Comparison of ENCODE assay signal across 8 cellular contexts in genomic region chr15:81323944-81324881, GRCh38. TPM values are rescaled to one million over a fixed set of nuclear protein-coding genes. Genes with fewer than 3 reads are reported as not detected.
DNase-seq lines count a peak whose midpoint lies in the region; ATAC-seq, FAIRE-seq and TF ChIP-seq lines count a peak whose summit lies in the region.

A gene with protein sequence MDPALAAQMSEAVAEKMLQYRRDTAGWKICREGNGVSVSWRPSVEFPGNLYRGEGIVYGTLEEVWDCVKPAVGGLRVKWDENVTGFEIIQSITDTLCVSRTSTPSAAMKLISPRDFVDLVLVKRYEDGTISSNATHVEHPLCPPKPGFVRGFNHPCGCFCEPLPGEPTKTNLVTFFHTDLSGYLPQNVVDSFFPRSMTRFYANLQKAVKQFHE (minus strand): TSS chr15:81324141. CDS start chr15:81324099, 42 bp downstream.

- DNase-seq in GM12892 (ENCODE audit: insufficient read length) (peak; percentile 97), NCI-H1436 (lab: John Stamatoyannopoulos, UW) (peak; percentile 94), T follicular helper cell (ENCODE audit: low read depth) (peak; percentile 92), amniotic epithelial cell (ENCODE audit: low read depth) (peak; percentile 93), left cardiac atrium (peak; percentile 100), posterior vena cava (ENCODE audit: low spot score) (peak; percentile 100), ureter (ENCODE audit: low spot score) (peak; percentile 99)

- ATAC-seq in HG02840 (IDR thresholded peaks at IDR 0.05; ENCODE audit: low FRiP score, unreplicated experiment), result peak; percentile 98
- peak; percentile 100 for ATAC-seq in left cardiac atrium

- peak; percentile 93 for TF ChIP-seq POLR2A in GM12892 (IDR thresholded peaks at IDR 0.05; ENCODE audit: low read depth, low read length)

- intact Hi-C loops in left cardiac atrium (cut with DNase I) (no loop called here), posterior vena cava (cut with DNase I) (no loop called here)

- peak; percentile 67 for FAIRE-seq in GM12892 (lab: Jason Lieb, UNC)

RNA-seq across cellular contexts. Expression of the gene that starts here (rescaled TPM):
- 4.0 TPM for polyA plus RNA-seq in GM12892 (2012; ENCODE audit: missing spikeins)
- 1 to 10 TPM; 2.0 to 5.7 TPM for total RNA-seq in left cardiac atrium
- total RNA-seq in posterior vena cava, result 1 to 10 TPM; 3.9 to 5.9 TPM
- 17.5 TPM for total RNA-seq in ureter

Comparison
In these comparisons a context has a peak if more than half of its experiments do, and no peak if none do; other contexts are left out.
1. Peak in every context shown above with its lines: DNase-seq and ATAC-seq.